9 cellular contexts compared by ENCODE assay signal in the genomic region with DNA sequence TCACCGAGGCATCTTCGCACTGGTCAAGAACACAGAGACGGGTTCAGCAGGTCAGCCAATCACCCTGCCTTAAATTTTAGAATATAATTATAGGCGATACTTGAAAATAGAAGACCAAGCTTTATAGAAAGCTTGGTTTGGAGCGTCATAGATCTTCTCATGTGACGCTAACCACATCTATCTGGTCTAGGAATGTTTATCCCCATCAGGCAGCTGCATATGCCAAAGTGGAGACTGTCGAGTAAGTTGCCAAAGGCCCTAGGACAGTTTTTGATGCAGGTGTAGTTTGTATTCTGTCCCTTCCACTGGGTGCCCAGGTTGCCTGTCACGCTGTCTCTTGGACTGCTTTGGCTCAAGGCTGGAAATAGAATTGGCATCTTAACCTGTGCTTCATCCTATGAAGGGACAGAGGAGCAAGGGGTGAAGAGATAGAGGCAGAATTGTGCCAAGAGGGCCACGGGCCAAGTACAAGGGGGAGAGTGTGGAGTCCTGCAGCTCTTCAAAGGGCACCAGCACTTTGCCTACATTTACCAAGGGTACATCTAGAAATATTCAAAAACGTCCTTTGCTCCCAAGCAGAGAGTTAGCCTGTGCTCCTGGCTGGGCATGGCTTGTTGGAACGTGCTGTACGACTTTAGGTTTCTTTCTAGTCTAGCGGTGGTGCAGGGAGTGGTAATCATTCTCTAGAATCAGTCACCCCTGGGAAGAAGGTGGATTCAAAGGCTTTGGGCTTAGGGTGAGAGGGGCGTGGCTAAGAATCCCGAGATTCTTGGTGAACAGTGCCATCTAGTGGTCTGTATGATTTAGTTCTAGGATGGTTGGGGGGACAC. TPM values are rescaled to one million over a fixed set of nuclear protein-coding genes. Genes with fewer than 3 reads are reported as not detected.
DNase-seq lines count a peak whose midpoint lies in the region; ATAC-seq and TF ChIP-seq lines count a peak whose summit lies in the region.
"Had no signal": no experiment of that assay in that cellular context is flagged by ENCODE, and none has a peak within 500 bp of the region (broad histone marks: within the 10 kb centered on the region; RNA-seq: fewer than 3 reads in every experiment).

No MANE protein-coding gene starts in this region.

- H3K27me3 ChIP-seq in heart left ventricle, result no peaks in the 10 kb centered on the region

- H3K4me3 Mint-ChIP-seq in activated naive CD8-positive, alpha-beta T cell treated with anti-CD3 and anti-CD28 coated beads, Interleukin-2, amount 10 ng/mL, durations not matched to agents 7 days and 5 days, result peak overlapping the region; percentile 85

- WGBS in heart left ventricle, 4 donors, result 30 to 35% (median 34%) methylated on average over 15 of the region's 15 CpGs

- H3K27ac ChIP-seq in heart left ventricle, result peak overlapping the region; percentile 59 to 96 (median 80)

- POLR2A ChIA-PET in activated naive CD8-positive, alpha-beta T cell treated with anti-CD3 and anti-CD28 coated beads, Interleukin-2, amount 10 ng/mL, durations not matched to agents 7 days and 5 days (lab: Charles Lee), result interaction anchor here (0.6 to 9.3 kb wide), 9 partner anchors 25 to 282 kb away, joined by 3 to 111 read pairs (median 5); no protein-coding TSS in a partner anchor

- H3K4me3 ChIP-seq in heart left ventricle, result peak overlapping the region in 2 of 12 donors; percentile 15
- no peak overlapping the region for H3K4me3 ChIP-seq in retinal pigment epithelial cell (ENCODE audit: low read length)
- H3K4me3 ChIP-seq: skin epidermis had no signal

- DNase-seq in GF-D8 (lab: John Stamatoyannopoulos, UW) (peak; percentile 19), HCEC 1CT (peak; percentile 76), NCI-H1105 (lab: John Stamatoyannopoulos, UW) (peak; percentile 78), heart left ventricle (peak; percentile 62 to 87 (median 72)), retinal pigment epithelial cell (ENCODE audit: low read depth) (no peak)
- peak; percentile 61 for DNase-seq in activated naive CD8-positive, alpha-beta T cell treated with anti-CD3 and anti-CD28 coated beads, Interleukin-2, amount 10 ng/mL, durations not matched to agents 7 days and 5 days

- H3K4me1 ChIP-seq in heart left ventricle, result peaks cover 0 to 57% (median 28%) of the 10 kb centered on the region in 12 donors

- H3K36me3 Mint-ChIP-seq in activated naive CD8-positive, alpha-beta T cell treated with anti-CD3 and anti-CD28 coated beads, Interleukin-2, amount 10 ng/mL, durations not matched to agents 7 days and 5 days, result no peaks in the 10 kb centered on the region

- ATAC-seq in SK-N-SH treated with all-trans-retinoic acid at 6 μM for 48 hours (peak; percentile 94), heart left ventricle (peak; percentile 63 to 80 (median 78)), GM18858 (IDR thresholded peaks at IDR 0.05; ENCODE audit: unreplicated experiment) (no peak)
- peak; percentile 55 for ATAC-seq in activated naive CD8-positive, alpha-beta T cell treated with anti-CD3 and anti-CD28 coated beads, Interleukin-2, amount 10 ng/mL, durations not matched to agents 7 days and 5 days (ENCODE audit: low read depth)

- intact Hi-C loops in heart left ventricle (cut with DNase I), result loop anchor here (1.0 to 10.0 kb wide), 15 partner anchors 140 to 500 kb away; a partner anchor contains a TSS

- H3K4me1 Mint-ChIP-seq in activated naive CD8-positive, alpha-beta T cell treated with anti-CD3 and anti-CD28 coated beads, Interleukin-2, amount 10 ng/mL, durations not matched to agents 7 days and 5 days, result peaks cover 55% of the 10 kb centered on the region

- H3K9me3 ChIP-seq in heart left ventricle, result no peaks in the 10 kb centered on the region

- H3K27ac Mint-ChIP-seq in activated naive CD8-positive, alpha-beta T cell treated with anti-CD3 and anti-CD28 coated beads, Interleukin-2, amount 10 ng/mL, durations not matched to agents 7 days and 5 days, result peak overlapping the region; percentile 98

- no peaks in the 10 kb centered on the region for H3K36me3 ChIP-seq in heart left ventricle

- no peaks in the 10 kb centered on the region for H3K9me3 Mint-ChIP-seq in activated naive CD8-positive, alpha-beta T cell treated with anti-CD3 and anti-CD28 coated beads, Interleukin-2, amount 10 ng/mL, durations not matched to agents 7 days and 5 days

- no peak for TF ChIP-seq POLR2A in heart left ventricle (IDR thresholded peaks at IDR 0.05)

- TF ChIP-seq CTCF in heart left ventricle (IDR thresholded peaks at IDR 0.05) (peak; percentile 56 to 84 (median 75)), retinal pigment epithelial cell (conservative IDR thresholded peaks at IDR 0.05; ENCODE audit: low read depth, low read length) (peak; percentile 65)

- H3K27me3 Mint-ChIP-seq in activated naive CD8-positive, alpha-beta T cell treated with anti-CD3 and anti-CD28 coated beads, Interleukin-2, amount 10 ng/mL, durations not matched to agents 7 days and 5 days, result peaks cover 2% of the 10 kb centered on the region

TF ChIP-seq in SK-N-SH treated with all-trans-retinoic acid at 6 μM for 48 hours, 23 proteins besides CTCF, POLR2A, EP300 and RAD21 (continues in another document):
- TF ChIP-seq, protein P1, sequence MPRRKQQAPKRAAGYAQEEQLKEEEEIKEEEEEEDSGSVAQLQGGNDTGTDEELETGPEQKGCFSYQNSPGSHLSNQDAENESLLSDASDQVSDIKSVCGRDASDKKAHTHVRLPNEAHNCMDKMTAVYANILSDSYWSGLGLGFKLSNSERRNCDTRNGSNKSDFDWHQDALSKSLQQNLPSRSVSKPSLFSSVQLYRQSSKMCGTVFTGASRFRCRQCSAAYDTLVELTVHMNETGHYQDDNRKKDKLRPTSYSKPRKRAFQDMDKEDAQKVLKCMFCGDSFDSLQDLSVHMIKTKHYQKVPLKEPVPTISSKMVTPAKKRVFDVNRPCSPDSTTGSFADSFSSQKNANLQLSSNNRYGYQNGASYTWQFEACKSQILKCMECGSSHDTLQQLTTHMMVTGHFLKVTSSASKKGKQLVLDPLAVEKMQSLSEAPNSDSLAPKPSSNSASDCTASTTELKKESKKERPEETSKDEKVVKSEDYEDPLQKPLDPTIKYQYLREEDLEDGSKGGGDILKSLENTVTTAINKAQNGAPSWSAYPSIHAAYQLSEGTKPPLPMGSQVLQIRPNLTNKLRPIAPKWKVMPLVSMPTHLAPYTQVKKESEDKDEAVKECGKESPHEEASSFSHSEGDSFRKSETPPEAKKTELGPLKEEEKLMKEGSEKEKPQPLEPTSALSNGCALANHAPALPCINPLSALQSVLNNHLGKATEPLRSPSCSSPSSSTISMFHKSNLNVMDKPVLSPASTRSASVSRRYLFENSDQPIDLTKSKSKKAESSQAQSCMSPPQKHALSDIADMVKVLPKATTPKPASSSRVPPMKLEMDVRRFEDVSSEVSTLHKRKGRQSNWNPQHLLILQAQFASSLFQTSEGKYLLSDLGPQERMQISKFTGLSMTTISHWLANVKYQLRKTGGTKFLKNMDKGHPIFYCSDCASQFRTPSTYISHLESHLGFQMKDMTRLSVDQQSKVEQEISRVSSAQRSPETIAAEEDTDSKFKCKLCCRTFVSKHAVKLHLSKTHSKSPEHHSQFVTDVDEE (CRISPR knock-in tag; IDR thresholded peaks at IDR 0.05), result no peak
- no peak for TF ChIP-seq ZNF565 (CRISPR knock-in tag; conservative IDR thresholded peaks at IDR 0.05; ENCODE audit: low read depth)
- no peak for TF ChIP-seq ZNF70 (CRISPR knock-in tag; IDR thresholded peaks at IDR 0.05)
- TF ChIP-seq, protein P2, sequence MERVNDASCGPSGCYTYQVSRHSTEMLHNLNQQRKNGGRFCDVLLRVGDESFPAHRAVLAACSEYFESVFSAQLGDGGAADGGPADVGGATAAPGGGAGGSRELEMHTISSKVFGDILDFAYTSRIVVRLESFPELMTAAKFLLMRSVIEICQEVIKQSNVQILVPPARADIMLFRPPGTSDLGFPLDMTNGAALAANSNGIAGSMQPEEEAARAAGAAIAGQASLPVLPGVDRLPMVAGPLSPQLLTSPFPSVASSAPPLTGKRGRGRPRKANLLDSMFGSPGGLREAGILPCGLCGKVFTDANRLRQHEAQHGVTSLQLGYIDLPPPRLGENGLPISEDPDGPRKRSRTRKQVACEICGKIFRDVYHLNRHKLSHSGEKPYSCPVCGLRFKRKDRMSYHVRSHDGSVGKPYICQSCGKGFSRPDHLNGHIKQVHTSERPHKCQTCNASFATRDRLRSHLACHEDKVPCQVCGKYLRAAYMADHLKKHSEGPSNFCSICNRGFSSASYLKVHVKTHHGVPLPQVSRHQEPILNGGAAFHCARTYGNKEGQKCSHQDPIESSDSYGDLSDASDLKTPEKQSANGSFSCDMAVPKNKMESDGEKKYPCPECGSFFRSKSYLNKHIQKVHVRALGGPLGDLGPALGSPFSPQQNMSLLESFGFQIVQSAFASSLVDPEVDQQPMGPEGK (CRISPR knock-in tag; IDR thresholded peaks at IDR 0.05; ENCODE audit: borderline replicate concordance), result no peak
- TF ChIP-seq TOX (CRISPR knock-in tag; IDR thresholded peaks at IDR 0.05; ENCODE audit: borderline replicate concordance), result no peak
- TF ChIP-seq, protein P3, sequence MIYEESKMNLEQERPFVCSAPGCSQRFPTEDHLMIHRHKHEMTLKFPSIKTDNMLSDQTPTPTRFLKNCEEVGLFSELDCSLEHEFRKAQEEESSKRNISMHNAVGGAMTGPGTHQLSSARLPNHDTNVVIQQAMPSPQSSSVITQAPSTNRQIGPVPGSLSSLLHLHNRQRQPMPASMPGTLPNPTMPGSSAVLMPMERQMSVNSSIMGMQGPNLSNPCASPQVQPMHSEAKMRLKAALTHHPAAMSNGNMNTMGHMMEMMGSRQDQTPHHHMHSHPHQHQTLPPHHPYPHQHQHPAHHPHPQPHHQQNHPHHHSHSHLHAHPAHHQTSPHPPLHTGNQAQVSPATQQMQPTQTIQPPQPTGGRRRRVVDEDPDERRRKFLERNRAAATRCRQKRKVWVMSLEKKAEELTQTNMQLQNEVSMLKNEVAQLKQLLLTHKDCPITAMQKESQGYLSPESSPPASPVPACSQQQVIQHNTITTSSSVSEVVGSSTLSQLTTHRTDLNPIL (CRISPR knock-in tag; IDR thresholded peaks at IDR 0.05; ENCODE audit: low read depth), result no peak
- no peak for TF ChIP-seq ZFP3 (CRISPR knock-in tag; IDR thresholded peaks at IDR 0.05)
- TF ChIP-seq TCF4 (CRISPR knock-in tag; IDR thresholded peaks at IDR 0.05; ENCODE audit: borderline replicate concordance), result no peak

RNA-seq across cellular contexts. Expression of a gene that starts 5.3 kb away (rescaled TPM):
- 10 to 100 TPM; 29.7 to 34.8 TPM for total RNA-seq in activated naive CD8-positive, alpha-beta T cell treated with anti-CD3 and anti-CD28 coated beads, Interleukin-2, amount 10 ng/mL, durations not matched to agents 7 days and 5 days
- 100 to 1,000 TPM in 5 of 9 donors, 10 to 100 TPM in 4; 68.6 to 145 (median 103) TPM for total RNA-seq in heart left ventricle
- polyA plus RNA-seq in heart left ventricle, result 100 to 1,000 TPM in 1 of 2 donors, 10 to 100 TPM in 1; 57.1 to 128 TPM

RNA-seq across cellular contexts. Expression of a gene that starts 49.6 kb away (rescaled TPM):
- total RNA-seq in activated naive CD8-positive, alpha-beta T cell treated with anti-CD3 and anti-CD28 coated beads, Interleukin-2, amount 10 ng/mL, durations not matched to agents 7 days and 5 days, result 100 to 1,000 TPM; 208 to 226 TPM
- total RNA-seq in heart left ventricle, result 1,000 to 10,000 TPM in 3 of 9 donors, 100 to 1,000 TPM in 6; 435 to 1,392 (median 837) TPM
- polyA plus RNA-seq in heart left ventricle, result 100 to 1,000 TPM; 192 to 904 TPM
